ENCODE assay signal across 1 cellular context in genomic region chr10:110226555-110226925, GRCh38.
TF ChIP-seq lines count a peak whose summit lies in the region.

No MANE protein-coding gene starts in this region.

TF ChIP-seq in IMR-90, 13 proteins besides CTCF, POLR2A, EP300 and RAD21 (continued from another document):
- peak; percentile 54 for TF ChIP-seq BHLHE40 (IDR thresholded peaks at IDR 0.05; ENCODE audit: low read depth, low read length)
- no peak for TF ChIP-seq NFE2L2 (IDR thresholded peaks at IDR 0.05; ENCODE audit: low read depth, low read length)
- no peak for TF ChIP-seq MAFK (IDR thresholded peaks at IDR 0.05; ENCODE audit: low read depth, low read length)
TF ChIP-seq in IMR-90: peak in this region for 4.
